In genomic region chr14:20683896-20684661, GRCh38 we compare ENCODE assay signal across 1 cellular context.
A peak's percentile ranks its signal among the peaks of the same experiment; 100 is the strongest.
TF ChIP-seq lines count a peak whose summit lies in the region.

TSS of gene RNASE4 (plus strand) at chr14:20684560. CDS start at chr14:20699372, 14,812 bp downstream.

TF ChIP-seq in GM12878, 131 proteins besides CTCF, POLR2A, EP300 and RAD21 (continued from another document and continues in another):
- TF ChIP-seq PKNOX1 (IDR thresholded peaks at IDR 0.05) = no peak
- no peak for TF ChIP-seq NR2C1 (IDR thresholded peaks at IDR 0.05)
- TF ChIP-seq SUPT20H (IDR thresholded peaks at IDR 0.05; ENCODE audit: borderline replicate concordance, control insufficient read depth, low read depth, low read length) = no peak
- no peak for TF ChIP-seq NR2C2 (IDR thresholded peaks at IDR 0.05; ENCODE audit: borderline replicate concordance, control insufficient read depth, insufficient read length, low read depth)
- TF ChIP-seq RBBP5 (conservative IDR thresholded peaks at IDR 0.05) = no peak
- TF ChIP-seq ZBTB11 (CRISPR knock-in tag; IDR thresholded peaks at IDR 0.05) = no peak
- TF ChIP-seq RFX5 (IDR thresholded peaks at IDR 0.05; ENCODE audit: low read depth, low read length) = no peak
- peak; percentile 52 for TF ChIP-seq RUNX3 (IDR thresholded peaks at IDR 0.05; ENCODE audit: low read length)
- TF ChIP-seq CBX3 (IDR thresholded peaks at IDR 0.05; ENCODE audit: borderline replicate concordance, low read depth) = no peak
- no peak for TF ChIP-seq MTA2 (IDR thresholded peaks at IDR 0.05; ENCODE audit: low read depth)
- TF ChIP-seq ZNF217 (IDR thresholded peaks at IDR 0.05) = peak; percentile 68; the same call in 1 of the 2 replicates
- TF ChIP-seq WRNIP1 (IDR thresholded peaks at IDR 0.05; ENCODE audit: borderline replicate concordance, low read depth, low read length) = no peak
- 0 out of 2 replicates have a peak, but pooled peaks have one; percentile 8 for TF ChIP-seq TAF1 (IDR thresholded peaks at IDR 0.05; ENCODE audit: borderline replicate concordance, low read depth, low read length)
- no peak for TF ChIP-seq KLF5 (IDR thresholded peaks at IDR 0.05; ENCODE audit: partially characterized antibody)
- no peak for TF ChIP-seq ATF3 (IDR thresholded peaks at IDR 0.05; ENCODE audit: borderline replicate concordance, extremely low read depth, low read depth, low read length)
- TF ChIP-seq RELA (IDR thresholded peaks at IDR 0.05; ENCODE audit: borderline replicate concordance, partially characterized antibody) = no peak
- TF ChIP-seq, protein P1, sequence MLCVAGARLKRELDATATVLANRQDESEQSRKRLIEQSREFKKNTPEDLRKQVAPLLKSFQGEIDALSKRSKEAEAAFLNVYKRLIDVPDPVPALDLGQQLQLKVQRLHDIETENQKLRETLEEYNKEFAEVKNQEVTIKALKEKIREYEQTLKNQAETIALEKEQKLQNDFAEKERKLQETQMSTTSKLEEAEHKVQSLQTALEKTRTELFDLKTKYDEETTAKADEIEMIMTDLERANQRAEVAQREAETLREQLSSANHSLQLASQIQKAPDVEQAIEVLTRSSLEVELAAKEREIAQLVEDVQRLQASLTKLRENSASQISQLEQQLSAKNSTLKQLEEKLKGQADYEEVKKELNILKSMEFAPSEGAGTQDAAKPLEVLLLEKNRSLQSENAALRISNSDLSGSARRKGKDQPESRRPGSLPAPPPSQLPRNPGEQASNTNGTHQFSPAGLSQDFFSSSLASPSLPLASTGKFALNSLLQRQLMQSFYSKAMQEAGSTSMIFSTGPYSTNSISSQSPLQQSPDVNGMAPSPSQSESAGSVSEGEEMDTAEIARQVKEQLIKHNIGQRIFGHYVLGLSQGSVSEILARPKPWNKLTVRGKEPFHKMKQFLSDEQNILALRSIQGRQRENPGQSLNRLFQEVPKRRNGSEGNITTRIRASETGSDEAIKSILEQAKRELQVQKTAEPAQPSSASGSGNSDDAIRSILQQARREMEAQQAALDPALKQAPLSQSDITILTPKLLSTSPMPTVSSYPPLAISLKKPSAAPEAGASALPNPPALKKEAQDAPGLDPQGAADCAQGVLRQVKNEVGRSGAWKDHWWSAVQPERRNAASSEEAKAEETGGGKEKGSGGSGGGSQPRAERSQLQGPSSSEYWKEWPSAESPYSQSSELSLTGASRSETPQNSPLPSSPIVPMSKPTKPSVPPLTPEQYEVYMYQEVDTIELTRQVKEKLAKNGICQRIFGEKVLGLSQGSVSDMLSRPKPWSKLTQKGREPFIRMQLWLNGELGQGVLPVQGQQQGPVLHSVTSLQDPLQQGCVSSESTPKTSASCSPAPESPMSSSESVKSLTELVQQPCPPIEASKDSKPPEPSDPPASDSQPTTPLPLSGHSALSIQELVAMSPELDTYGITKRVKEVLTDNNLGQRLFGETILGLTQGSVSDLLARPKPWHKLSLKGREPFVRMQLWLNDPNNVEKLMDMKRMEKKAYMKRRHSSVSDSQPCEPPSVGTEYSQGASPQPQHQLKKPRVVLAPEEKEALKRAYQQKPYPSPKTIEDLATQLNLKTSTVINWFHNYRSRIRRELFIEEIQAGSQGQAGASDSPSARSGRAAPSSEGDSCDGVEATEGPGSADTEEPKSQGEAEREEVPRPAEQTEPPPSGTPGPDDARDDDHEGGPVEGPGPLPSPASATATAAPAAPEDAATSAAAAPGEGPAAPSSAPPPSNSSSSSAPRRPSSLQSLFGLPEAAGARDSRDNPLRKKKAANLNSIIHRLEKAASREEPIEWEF (IDR thresholded peaks at IDR 0.05; ENCODE audit: insufficient replicate concordance, low read depth, low read length) = no peak
- no peak for TF ChIP-seq BRCA1 (IDR thresholded peaks at IDR 0.05; ENCODE audit: low read depth, low read length)
- TF ChIP-seq ELK1 (IDR thresholded peaks at IDR 0.05; ENCODE audit: low read depth, low read length) = no peak
- TF ChIP-seq BCL3 (IDR thresholded peaks at IDR 0.05; ENCODE audit: borderline replicate concordance, insufficient read depth, low read depth, low read length, poor library complexity, severe bottlenecking) = no peak
- TF ChIP-seq, protein P2, sequence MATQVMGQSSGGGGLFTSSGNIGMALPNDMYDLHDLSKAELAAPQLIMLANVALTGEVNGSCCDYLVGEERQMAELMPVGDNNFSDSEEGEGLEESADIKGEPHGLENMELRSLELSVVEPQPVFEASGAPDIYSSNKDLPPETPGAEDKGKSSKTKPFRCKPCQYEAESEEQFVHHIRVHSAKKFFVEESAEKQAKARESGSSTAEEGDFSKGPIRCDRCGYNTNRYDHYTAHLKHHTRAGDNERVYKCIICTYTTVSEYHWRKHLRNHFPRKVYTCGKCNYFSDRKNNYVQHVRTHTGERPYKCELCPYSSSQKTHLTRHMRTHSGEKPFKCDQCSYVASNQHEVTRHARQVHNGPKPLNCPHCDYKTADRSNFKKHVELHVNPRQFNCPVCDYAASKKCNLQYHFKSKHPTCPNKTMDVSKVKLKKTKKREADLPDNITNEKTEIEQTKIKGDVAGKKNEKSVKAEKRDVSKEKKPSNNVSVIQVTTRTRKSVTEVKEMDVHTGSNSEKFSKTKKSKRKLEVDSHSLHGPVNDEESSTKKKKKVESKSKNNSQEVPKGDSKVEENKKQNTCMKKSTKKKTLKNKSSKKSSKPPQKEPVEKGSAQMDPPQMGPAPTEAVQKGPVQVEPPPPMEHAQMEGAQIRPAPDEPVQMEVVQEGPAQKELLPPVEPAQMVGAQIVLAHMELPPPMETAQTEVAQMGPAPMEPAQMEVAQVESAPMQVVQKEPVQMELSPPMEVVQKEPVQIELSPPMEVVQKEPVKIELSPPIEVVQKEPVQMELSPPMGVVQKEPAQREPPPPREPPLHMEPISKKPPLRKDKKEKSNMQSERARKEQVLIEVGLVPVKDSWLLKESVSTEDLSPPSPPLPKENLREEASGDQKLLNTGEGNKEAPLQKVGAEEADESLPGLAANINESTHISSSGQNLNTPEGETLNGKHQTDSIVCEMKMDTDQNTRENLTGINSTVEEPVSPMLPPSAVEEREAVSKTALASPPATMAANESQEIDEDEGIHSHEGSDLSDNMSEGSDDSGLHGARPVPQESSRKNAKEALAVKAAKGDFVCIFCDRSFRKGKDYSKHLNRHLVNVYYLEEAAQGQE (IDR thresholded peaks at IDR 0.05; ENCODE audit: low read depth, low read length) = no peak
- TF ChIP-seq GABPA (IDR thresholded peaks at IDR 0.05; ENCODE audit: low read depth) = peak; percentile 53; the same call in 1 of the 2 replicates
- no peak for TF ChIP-seq HDAC6 (IDR thresholded peaks at IDR 0.05; ENCODE audit: unreplicated experiment)
- TF ChIP-seq POLR2AphosphoS5 (IDR thresholded peaks at IDR 0.05; ENCODE audit: low read length) = no peak
- TF ChIP-seq FOXK2 (IDR thresholded peaks at IDR 0.05) = peak; percentile 60
- TF ChIP-seq HCFC1 (IDR thresholded peaks at IDR 0.05; ENCODE audit: low read length) = no peak
- no peak for TF ChIP-seq BCL11A (IDR thresholded peaks at IDR 0.05; ENCODE audit: low read depth, low read length)
- no peak for TF ChIP-seq STAT3 (IDR thresholded peaks at IDR 0.05; ENCODE audit: low read depth, low read length)
- TF ChIP-seq, protein P3, sequence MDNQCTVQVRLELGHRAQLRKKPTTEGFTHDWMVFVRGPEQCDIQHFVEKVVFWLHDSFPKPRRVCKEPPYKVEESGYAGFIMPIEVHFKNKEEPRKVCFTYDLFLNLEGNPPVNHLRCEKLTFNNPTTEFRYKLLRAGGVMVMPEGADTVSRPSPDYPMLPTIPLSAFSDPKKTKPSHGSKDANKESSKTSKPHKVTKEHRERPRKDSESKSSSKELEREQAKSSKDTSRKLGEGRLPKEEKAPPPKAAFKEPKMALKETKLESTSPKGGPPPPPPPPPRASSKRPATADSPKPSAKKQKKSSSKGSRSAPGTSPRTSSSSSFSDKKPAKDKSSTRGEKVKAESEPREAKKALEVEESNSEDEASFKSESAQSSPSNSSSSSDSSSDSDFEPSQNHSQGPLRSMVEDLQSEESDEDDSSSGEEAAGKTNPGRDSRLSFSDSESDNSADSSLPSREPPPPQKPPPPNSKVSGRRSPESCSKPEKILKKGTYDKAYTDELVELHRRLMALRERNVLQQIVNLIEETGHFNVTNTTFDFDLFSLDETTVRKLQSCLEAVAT (IDR thresholded peaks at IDR 0.05) = peak; percentile 78; the same call in 1 of the 2 replicates
- peak; percentile 73; the same call in 1 of the 2 replicates for TF ChIP-seq TBL1XR1 (IDR thresholded peaks at IDR 0.05; ENCODE audit: low read depth, low read length)
- no peak for TF ChIP-seq MEF2A (IDR thresholded peaks at IDR 0.05; ENCODE audit: insufficient read depth, low read depth, low read length)
- TF ChIP-seq EGR1 (IDR thresholded peaks at IDR 0.05; ENCODE audit: borderline replicate concordance in 1 of 2, low read depth in 2 of 2, low read length in 2 of 2) = no peak
- no peak for TF ChIP-seq PBX3 (IDR thresholded peaks at IDR 0.05; ENCODE audit: insufficient replicate concordance, low read depth, low read length)
- no peak for TF ChIP-seq SMAD1 (IDR thresholded peaks at IDR 0.05; ENCODE audit: low read depth, partially characterized antibody)
- TF ChIP-seq JUND (IDR thresholded peaks at IDR 0.05; ENCODE audit: low read depth, low read length) = no peak
- TF ChIP-seq FOXM1 (IDR thresholded peaks at IDR 0.05; ENCODE audit: low read depth, low read length) = 0 out of 2 replicates have a peak, but pooled peaks have one; percentile 4
- TF ChIP-seq SIN3A (IDR thresholded peaks at IDR 0.05; ENCODE audit: low read depth, low read length) = no peak
- TF ChIP-seq, protein P4, sequence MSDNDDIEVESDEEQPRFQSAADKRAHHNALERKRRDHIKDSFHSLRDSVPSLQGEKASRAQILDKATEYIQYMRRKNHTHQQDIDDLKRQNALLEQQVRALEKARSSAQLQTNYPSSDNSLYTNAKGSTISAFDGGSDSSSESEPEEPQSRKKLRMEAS (IDR thresholded peaks at IDR 0.05; ENCODE audit: low read depth, low read length) = 0 out of 2 replicates have a peak, but pooled peaks have one; percentile 11
- no peak for TF ChIP-seq DPF2 (IDR thresholded peaks at IDR 0.05)
